In the genomic region with DNA sequence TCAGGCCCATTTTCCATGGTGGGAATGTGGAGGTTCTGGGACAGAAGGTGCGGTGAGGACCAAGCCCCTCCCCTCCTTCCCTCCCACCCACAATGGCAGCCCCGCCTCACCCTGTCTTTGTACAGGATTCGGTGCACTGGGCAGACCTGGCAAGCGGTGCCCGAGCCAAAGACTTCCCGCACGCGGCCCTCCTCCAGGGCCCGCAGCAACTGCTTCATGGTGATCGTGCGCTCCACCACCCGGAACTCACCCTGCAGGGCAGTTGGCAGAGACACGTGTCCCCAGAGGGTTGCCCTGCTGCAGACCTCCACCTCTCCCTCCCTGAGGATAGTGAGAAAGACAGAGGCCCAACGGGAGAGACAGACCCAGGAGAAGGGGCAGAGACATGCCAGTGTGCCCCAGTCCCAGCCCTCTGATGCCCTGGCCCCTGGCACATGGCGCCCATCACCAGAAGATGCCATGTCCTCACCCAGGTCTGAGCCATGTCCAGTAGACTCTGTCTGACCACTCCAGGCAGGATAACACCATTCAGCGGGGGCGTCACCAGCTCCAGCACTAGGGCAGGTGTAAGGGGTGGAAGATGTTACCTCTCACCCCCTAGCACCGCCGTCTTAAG, we compare ENCODE assay signal across 1 cellular context.
TF ChIP-seq lines count a peak whose summit lies in the region.

No MANE protein-coding gene starts in this region.

TF ChIP-seq in HepG2, 621 proteins besides CTCF, POLR2A, EP300 and RAD21:
- TF ChIP-seq, protein P1, sequence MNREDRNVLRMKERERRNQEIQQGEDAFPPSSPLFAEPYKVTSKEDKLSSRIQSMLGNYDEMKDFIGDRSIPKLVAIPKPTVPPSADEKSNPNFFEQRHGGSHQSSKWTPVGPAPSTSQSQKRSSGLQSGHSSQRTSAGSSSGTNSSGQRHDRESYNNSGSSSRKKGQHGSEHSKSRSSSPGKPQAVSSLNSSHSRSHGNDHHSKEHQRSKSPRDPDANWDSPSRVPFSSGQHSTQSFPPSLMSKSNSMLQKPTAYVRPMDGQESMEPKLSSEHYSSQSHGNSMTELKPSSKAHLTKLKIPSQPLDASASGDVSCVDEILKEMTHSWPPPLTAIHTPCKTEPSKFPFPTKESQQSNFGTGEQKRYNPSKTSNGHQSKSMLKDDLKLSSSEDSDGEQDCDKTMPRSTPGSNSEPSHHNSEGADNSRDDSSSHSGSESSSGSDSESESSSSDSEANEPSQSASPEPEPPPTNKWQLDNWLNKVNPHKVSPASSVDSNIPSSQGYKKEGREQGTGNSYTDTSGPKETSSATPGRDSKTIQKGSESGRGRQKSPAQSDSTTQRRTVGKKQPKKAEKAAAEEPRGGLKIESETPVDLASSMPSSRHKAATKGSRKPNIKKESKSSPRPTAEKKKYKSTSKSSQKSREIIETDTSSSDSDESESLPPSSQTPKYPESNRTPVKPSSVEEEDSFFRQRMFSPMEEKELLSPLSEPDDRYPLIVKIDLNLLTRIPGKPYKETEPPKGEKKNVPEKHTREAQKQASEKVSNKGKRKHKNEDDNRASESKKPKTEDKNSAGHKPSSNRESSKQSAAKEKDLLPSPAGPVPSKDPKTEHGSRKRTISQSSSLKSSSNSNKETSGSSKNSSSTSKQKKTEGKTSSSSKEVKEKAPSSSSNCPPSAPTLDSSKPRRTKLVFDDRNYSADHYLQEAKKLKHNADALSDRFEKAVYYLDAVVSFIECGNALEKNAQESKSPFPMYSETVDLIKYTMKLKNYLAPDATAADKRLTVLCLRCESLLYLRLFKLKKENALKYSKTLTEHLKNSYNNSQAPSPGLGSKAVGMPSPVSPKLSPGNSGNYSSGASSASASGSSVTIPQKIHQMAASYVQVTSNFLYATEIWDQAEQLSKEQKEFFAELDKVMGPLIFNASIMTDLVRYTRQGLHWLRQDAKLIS (CRISPR knock-in tag; IDR thresholded peaks at IDR 0.05) = no peak
- TF ChIP-seq ZNF530 (CRISPR knock-in tag; IDR thresholded peaks at IDR 0.05; ENCODE audit: low read depth) (no peak), ZNF629 (CRISPR knock-in tag; conservative IDR thresholded peaks at IDR 0.05) (peak; percentile 85; the same call in 1 of the 2 replicates), SCMH1 (CRISPR knock-in tag; IDR thresholded peaks at IDR 0.05; ENCODE audit: borderline replicate concordance) (no peak)
